In the genomic region with DNA sequence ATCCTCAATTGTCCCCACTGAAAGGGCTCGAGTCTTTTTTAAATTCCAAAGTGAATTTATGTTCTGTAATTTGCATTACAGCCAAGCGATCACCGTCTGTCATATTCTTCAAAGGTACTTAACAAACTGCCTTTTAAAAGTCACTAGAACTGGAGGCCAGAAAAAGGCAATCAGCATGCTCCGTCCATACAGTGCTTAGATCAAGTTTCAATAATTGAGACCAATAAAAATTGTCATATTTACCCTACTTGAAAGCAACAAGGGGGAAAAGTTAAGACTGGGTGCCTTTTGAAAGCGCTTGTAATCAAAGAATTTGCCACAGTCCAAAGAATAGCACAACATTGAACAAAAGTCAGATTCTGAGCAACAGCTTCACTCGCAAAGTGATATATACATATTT, we compare ENCODE assay signal across 8 cellular contexts.
DNase-seq lines count a peak whose midpoint lies in the region; ATAC-seq and TF ChIP-seq lines count a peak whose summit lies in the region.

No MANE protein-coding gene starts in this region.

- H3K36me3 Mint-ChIP-seq in stimulated activated naive CD8-positive, alpha-beta T cell treated with anti-CD3 and anti-CD28 coated beads, Interleukin-15, Interleukin-2, amounts not matched to agents 100 ng/mL and 50 ng/mL, for 24 hours (ENCODE audit: low read depth) = no peaks in the 10 kb centered on the region

- H3K9me3 Mint-ChIP-seq in stimulated activated naive CD8-positive, alpha-beta T cell treated with anti-CD3 and anti-CD28 coated beads, Interleukin-15, Interleukin-2, amounts not matched to agents 100 ng/mL and 50 ng/mL, for 24 hours = no peaks in the 10 kb centered on the region

- H3K27ac Mint-ChIP-seq in stimulated activated naive CD8-positive, alpha-beta T cell treated with anti-CD3 and anti-CD28 coated beads, Interleukin-15, Interleukin-2, amounts not matched to agents 100 ng/mL and 50 ng/mL, for 24 hours = no peak overlapping the region

- peaks cover 63% of the 10 kb centered on the region for H3K27me3 Mint-ChIP-seq in stimulated activated naive CD8-positive, alpha-beta T cell treated with anti-CD3 and anti-CD28 coated beads, Interleukin-15, Interleukin-2, amounts not matched to agents 100 ng/mL and 50 ng/mL, for 24 hours

- DNase-seq in stimulated activated naive CD8-positive, alpha-beta T cell treated with anti-CD3 and anti-CD28 coated beads, Interleukin-15, Interleukin-2, amounts not matched to agents 100 U/mL and 50 U/mL, for 24 hours = no peak
- no peak for DNase-seq in astrocyte of the cerebellum (ENCODE audit: low read depth)
- peak; percentile 15 for DNase-seq in medulla oblongata (ENCODE audit: extremely low spot score)
- DNase-seq in hepatic stellate cell (ENCODE audit: low spot score) = no peak
- DNase-seq in NCI-H2196 (lab: John Stamatoyannopoulos, UW; ENCODE audit: unreplicated experiment) = no peak

- no peak for ATAC-seq in stimulated activated naive CD8-positive, alpha-beta T cell treated with anti-CD3 and anti-CD28 coated beads, Interleukin-15, Interleukin-2, amounts not matched to agents 100 U/mL and 50 U/mL, for 24 hours
- no peak for ATAC-seq in GM18520 (IDR thresholded peaks at IDR 0.05; ENCODE audit: unreplicated experiment)
- ATAC-seq in HG03196 (IDR thresholded peaks at IDR 0.05; ENCODE audit: unreplicated experiment) = no peak

- H3K4me3 Mint-ChIP-seq in stimulated activated naive CD8-positive, alpha-beta T cell treated with anti-CD3 and anti-CD28 coated beads, Interleukin-15, Interleukin-2, amounts not matched to agents 100 ng/mL and 50 ng/mL, for 24 hours = peak overlapping the region; percentile 85

- peak overlapping the region; percentile 64 for H3K4me3 ChIP-seq in astrocyte of the cerebellum (ENCODE audit: low read depth, low read length)

- in situ Hi-C loops in astrocyte of the cerebellum (cut with HindIII; ENCODE audit: low sequenced_read_pairs) = no loop called here

- TF ChIP-seq CTCF in astrocyte of the cerebellum (IDR thresholded peaks at IDR 0.05; ENCODE audit: low read depth, low read length, missing control alignments) = no peak

- H3K4me1 Mint-ChIP-seq in stimulated activated naive CD8-positive, alpha-beta T cell treated with anti-CD3 and anti-CD28 coated beads, Interleukin-15, Interleukin-2, amounts not matched to agents 100 ng/mL and 50 ng/mL, for 24 hours (ENCODE audit: low read depth) = peaks cover 11% of the 10 kb centered on the region
